ENCODE assay signal across 2 cellular contexts in the genomic region with DNA sequence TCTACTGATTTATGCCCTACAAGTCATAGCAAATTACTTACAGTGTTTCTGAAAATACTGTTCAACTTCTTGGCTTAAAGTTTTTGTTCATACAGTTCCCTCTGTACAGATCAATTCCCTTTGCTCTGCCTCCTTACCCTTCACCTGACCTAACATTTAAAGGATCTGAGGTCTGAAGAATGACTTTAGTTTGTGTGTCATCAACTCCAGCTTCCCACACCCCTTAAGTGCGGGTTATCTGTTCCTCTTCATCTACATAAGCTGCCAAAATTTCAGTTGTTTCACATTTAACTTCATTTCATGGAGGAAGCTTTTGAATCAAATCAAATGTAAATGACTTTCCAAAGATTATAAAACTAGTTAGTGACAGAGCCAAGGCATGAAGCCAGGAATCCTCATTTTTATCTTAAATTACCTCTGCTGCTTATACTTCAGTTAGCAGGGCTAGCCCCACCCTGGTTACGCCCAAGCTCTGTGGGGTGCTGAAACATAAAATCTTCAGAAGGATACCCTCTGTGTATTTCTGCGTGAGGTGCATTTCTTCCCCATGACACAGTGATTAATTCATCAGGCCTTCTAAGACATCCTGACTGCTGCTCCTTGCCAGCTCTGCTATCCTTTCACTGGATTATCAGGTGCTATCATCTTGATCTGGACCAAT.
TF ChIP-seq lines count a peak whose summit lies in the region.

No MANE protein-coding gene starts in this region.

TF ChIP-seq in IMR-90, 13 proteins besides CTCF, POLR2A, EP300 and RAD21:
- TF ChIP-seq NFE2L2 (IDR thresholded peaks at IDR 0.05; ENCODE audit: low read depth, low read length) (no peak), SMC3 (IDR thresholded peaks at IDR 0.05; ENCODE audit: low read depth, low read length) (no peak), BHLHE40 (IDR thresholded peaks at IDR 0.05; ENCODE audit: low read depth, low read length) (no peak)

TF ChIP-seq in K562, 482 proteins besides CTCF, POLR2A, EP300 and RAD21:
- TF ChIP-seq ZBTB40 (IDR thresholded peaks at IDR 0.05), result peak; percentile 36; the same call in 1 of the 2 replicates
- TF ChIP-seq ZBTB40 (CRISPR knock-in tag; IDR thresholded peaks at IDR 0.05), result no peak
- TF ChIP-seq FOSL1 (tag; conservative IDR thresholded peaks at IDR 0.05), result 0 out of 2 replicates have a peak, but pooled peaks have one; percentile 18
- TF ChIP-seq XRCC3 (IDR thresholded peaks at IDR 0.05), result no peak
- TF ChIP-seq, protein P1, sequence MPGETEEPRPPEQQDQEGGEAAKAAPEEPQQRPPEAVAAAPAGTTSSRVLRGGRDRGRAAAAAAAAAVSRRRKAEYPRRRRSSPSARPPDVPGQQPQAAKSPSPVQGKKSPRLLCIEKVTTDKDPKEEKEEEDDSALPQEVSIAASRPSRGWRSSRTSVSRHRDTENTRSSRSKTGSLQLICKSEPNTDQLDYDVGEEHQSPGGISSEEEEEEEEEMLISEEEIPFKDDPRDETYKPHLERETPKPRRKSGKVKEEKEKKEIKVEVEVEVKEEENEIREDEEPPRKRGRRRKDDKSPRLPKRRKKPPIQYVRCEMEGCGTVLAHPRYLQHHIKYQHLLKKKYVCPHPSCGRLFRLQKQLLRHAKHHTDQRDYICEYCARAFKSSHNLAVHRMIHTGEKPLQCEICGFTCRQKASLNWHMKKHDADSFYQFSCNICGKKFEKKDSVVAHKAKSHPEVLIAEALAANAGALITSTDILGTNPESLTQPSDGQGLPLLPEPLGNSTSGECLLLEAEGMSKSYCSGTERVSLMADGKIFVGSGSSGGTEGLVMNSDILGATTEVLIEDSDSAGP (CRISPR knock-in tag; IDR thresholded peaks at IDR 0.05), result no peak
- no peak for TF ChIP-seq PHF21A (IDR thresholded peaks at IDR 0.05; ENCODE audit: borderline replicate concordance, low read depth)
- no peak for TF ChIP-seq HNRNPUL1 (IDR thresholded peaks at IDR 0.05; ENCODE audit: low read length)
- 0 out of 2 replicates have a peak, but pooled peaks have one; percentile 19 for TF ChIP-seq HMBOX1 (IDR thresholded peaks at IDR 0.05)
